Comparison of ENCODE assay signal across 20 cellular contexts in the genomic region with DNA sequence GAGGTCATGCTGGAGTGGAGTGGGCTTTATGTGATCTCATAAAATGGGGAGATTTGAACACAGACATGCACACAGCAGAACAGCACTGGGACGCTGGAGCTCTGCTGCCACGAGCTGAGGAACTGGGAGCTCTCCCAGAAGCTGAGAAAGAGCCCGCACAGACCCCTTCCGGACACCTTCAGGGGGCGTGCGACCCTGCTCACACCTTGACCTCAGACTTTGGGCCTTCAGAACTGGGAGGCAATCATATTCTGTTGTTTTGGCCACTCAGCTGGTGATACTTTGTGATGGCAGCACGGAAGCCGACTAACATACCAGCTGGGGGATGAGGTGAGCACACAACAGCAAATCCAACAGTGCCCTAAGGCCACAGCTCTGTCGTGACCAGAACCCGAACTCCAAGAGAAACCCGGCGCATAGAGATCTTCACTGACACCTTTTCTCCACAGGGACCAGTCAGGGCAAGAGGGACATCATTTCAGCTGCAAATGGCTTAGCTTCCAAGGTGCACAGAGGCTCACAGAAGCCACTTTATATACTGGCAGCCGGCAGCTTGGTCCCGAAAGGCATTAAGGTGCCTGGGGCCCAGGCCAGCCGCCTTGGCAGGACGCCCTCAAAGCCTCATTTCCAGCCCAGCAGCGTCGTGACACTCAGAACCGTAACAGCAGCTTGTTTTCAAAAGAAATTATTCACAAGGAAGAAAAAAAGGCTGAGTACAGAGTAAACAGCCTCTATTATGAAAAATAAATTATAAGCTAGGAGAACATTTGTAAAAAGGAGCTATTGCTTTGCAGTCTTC.
DNase-seq lines count a peak whose midpoint lies in the region; ATAC-seq and TF ChIP-seq lines count a peak whose summit lies in the region.
"Had no signal": no experiment of that assay in that cellular context is flagged by ENCODE, and none has a peak within 500 bp of the region (broad histone marks: within the 10 kb centered on the region; RNA-seq: fewer than 3 reads in every experiment).

No MANE protein-coding gene starts in this region.

- peaks cover under 1 to 2% (median under 1%) of the 10 kb centered on the region in 3 donors for H3K4me1 Mint-ChIP-seq in T-cell

- no peak for TF ChIP-seq EP300 in stomach (IDR thresholded peaks at IDR 0.05)

- H3K27me3 ChIP-seq in stomach = peaks cover 0 to 12% (median 12%) of the 10 kb centered on the region in 3 donors
- H3K27me3 ChIP-seq in foreskin keratinocyte = peaks cover 27% of the 10 kb centered on the region
- H3K27me3 ChIP-seq: Peyer's patch had no signal

- intact Hi-C loops in stomach (cut with DNase I; ENCODE audit: low total_unique reads) = no loop called here

- DNase-seq in DMS 273 (lab: John Stamatoyannopoulos, UW; ENCODE audit: unreplicated experiment) (peak; percentile 11), DMS 273 treated with DMSO at 0.1 percent for 48 hours (lab: John Stamatoyannopoulos, UW) (no peak), RPMI8226 (peak; percentile 11), globus pallidus (ENCODE audit: low spot score) (peak; percentile 52), stomach (peak; percentile 61), foreskin keratinocyte (no peak), T-cell (no peak)
- no peak for DNase-seq in effector CD8-positive, alpha-beta T cell (lab: John Stamatoyannopoulos, UW)
- DNase-seq: CD8-positive, alpha-beta T cell; HFFc6; IMR-90; Kasumi-1; NCI-H1417 treated with DMSO at 0.1 percent for 48 hours; NCI-H2081 treated with DMSO at 0.1 percent for 48 hours; NCI-H510A; NCI-H774; Peyer's patch; SHP77 had no signal

- H3K4me1 ChIP-seq in stomach (peaks cover 9 to 20% (median 12%) of the 10 kb centered on the region in 4 donors), foreskin keratinocyte (no peaks in the 10 kb centered on the region)

- no peak for TF ChIP-seq POLR2A in stomach (IDR thresholded peaks at IDR 0.05)

- CTCF ChIA-PET in T-cell (lab: Charles Lee) = interaction anchor here in 1 of 2 donors (0.7 kb wide), 1 partner anchor 40 kb away, joined by 3 read pairs; no protein-coding TSS in a partner anchor

- H3K4me3 ChIP-seq in stomach = no peak overlapping the region
- H3K4me3 ChIP-seq: Peyer's patch had no signal

- no peak overlapping the region for H3K4me3 Mint-ChIP-seq in T-cell
- H3K4me3 Mint-ChIP-seq: CD8-positive, alpha-beta T cell; HFFc6 had no signal

- no peaks in the 10 kb centered on the region for H3K9me3 Mint-ChIP-seq in T-cell
- H3K9me3 Mint-ChIP-seq: CD8-positive, alpha-beta T cell; HFFc6 had no signal

- H3K9me3 ChIP-seq in stomach = no peaks in the 10 kb centered on the region
- H3K9me3 ChIP-seq: Peyer's patch had no signal

- H3K27me3 Mint-ChIP-seq in T-cell = no peaks in the 10 kb centered on the region

- no peaks in the 10 kb centered on the region for H3K36me3 ChIP-seq in stomach
- H3K36me3 ChIP-seq: Peyer's patch had no signal

- no peaks in the 10 kb centered on the region for H3K36me3 Mint-ChIP-seq in T-cell
- H3K36me3 Mint-ChIP-seq: CD8-positive, alpha-beta T cell had no signal

- POLR2A ChIA-PET in T-cell (lab: Charles Lee) = no interaction called here

- no peak for ATAC-seq in foreskin keratinocyte
- no peak for ATAC-seq in T-cell (replicated peaks in 1 of 4)
- ATAC-seq: CD8-positive, alpha-beta T cell; SK-N-SH treated with all-trans-retinoic acid at 6 μM for 48 hours had no signal

- H3K27ac ChIP-seq in stomach (peak overlapping the region in 1 of 5 donors; percentile 19), foreskin keratinocyte (no peak overlapping the region)
- H3K27ac ChIP-seq: 22Rv1, Peyer's patch had no signal

- 66 to 78% (median 71%) methylated on average over 19 of the region's 19 CpGs for WGBS in stomach, 5 donors

- TF ChIP-seq CTCF in stomach (IDR thresholded peaks at IDR 0.05) (no peak), foreskin keratinocyte (conservative IDR thresholded peaks at IDR 0.05) (no peak)

- H3K27ac Mint-ChIP-seq in T-cell = no peak overlapping the region
- H3K27ac Mint-ChIP-seq: CD8-positive, alpha-beta T cell; HFFc6 had no signal

Comparison
In these comparisons a context has a peak if more than half of its experiments do, and no peak if none do; other contexts are left out.
1. DNase-seq: peak in DMS 273 (single experiment), RPMI8226 (single experiment), globus pallidus (single experiment) and stomach (single experiment); none in DMS 273 treated with DMSO at 0.1 percent for 48 hours (single experiment), effector CD8-positive, alpha-beta T cell (single experiment), foreskin keratinocyte (0 of 2) and T-cell (0 of 34).